8 cellular contexts compared by ENCODE assay signal in the genomic region with DNA sequence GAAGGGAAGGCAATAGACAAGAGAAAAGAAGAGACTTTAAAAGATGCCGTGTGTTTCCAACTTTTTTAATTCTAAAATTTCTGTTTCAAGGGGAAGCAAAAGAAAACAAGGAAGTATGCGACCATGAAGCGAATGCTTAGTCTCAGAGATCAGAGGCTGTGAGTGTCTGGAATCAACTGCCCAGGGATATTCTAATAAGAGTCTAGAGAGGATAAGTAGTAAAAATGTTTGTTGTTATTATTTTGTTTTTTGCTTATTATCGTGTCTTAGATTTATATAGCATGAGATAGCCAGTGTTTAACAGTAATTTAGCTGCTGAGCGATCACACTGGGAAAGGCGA. TPM values are rescaled to one million over a fixed set of nuclear protein-coding genes. Genes with fewer than 3 reads are reported as not detected.
DNase-seq lines count a peak whose midpoint lies in the region; ATAC-seq, FAIRE-seq and TF ChIP-seq lines count a peak whose summit lies in the region.

No MANE protein-coding gene starts in this region.

- H3K9ac ChIP-seq in NT2/D1 (ENCODE audit: insufficient read length, low read depth) = peak overlapping the region; percentile 63

- peaks cover 26% of the 10 kb centered on the region for H3K36me3 ChIP-seq in NT2/D1 (ENCODE audit: insufficient read depth, insufficient read length, low read length)

- peak overlapping the region; percentile 76 for H3K27ac ChIP-seq in CD4-positive, alpha-beta T cell (ENCODE audit: low read depth, low read length)

- H3K36me3 Mint-ChIP-seq in CD4-positive, alpha-beta T cell (ENCODE audit: low read depth) = peaks cover 52% of the 10 kb centered on the region
- H3K36me3 Mint-ChIP-seq in endothelial cell (ENCODE audit: low read depth, unreplicated experiment) (peaks cover 6% of the 10 kb centered on the region), neural crest cell (ENCODE audit: low read depth) (no peaks in the 10 kb centered on the region)

- no peak for TF ChIP-seq POLR2A in H54 (IDR thresholded peaks at IDR 0.05; ENCODE audit: low read depth, low read length)

- peak overlapping the region; percentile 92 for H3K27ac Mint-ChIP-seq in CD4-positive, alpha-beta T cell
- H3K27ac Mint-ChIP-seq in endothelial cell (ENCODE audit: unreplicated experiment) (peak overlapping the region; percentile 99), neural crest cell (ENCODE audit: unreplicated experiment) (peak overlapping the region; percentile 98)

- no peaks in the 10 kb centered on the region for H3K27me3 Mint-ChIP-seq in CD4-positive, alpha-beta T cell
- H3K27me3 Mint-ChIP-seq in endothelial cell (ENCODE audit: unreplicated experiment) (peaks cover 4% of the 10 kb centered on the region), neural crest cell (ENCODE audit: low read depth) (no peaks in the 10 kb centered on the region)

- H3K9me3 ChIP-seq in CD4-positive, alpha-beta T cell (ENCODE audit: control insufficient read depth, low read length) = no peaks in the 10 kb centered on the region
- H3K9me3 ChIP-seq in NT2/D1 (ENCODE audit: insufficient read depth, low read length) = no peaks in the 10 kb centered on the region

- CTCF ChIA-PET in CD4-positive, alpha-beta T cell (lab: Charles Lee) = interaction anchor here (1.5 to 1.6 kb wide), 2 partner anchors 50 to 105 kb away, joined by 3 to 4 read pairs; partner anchors contain the start of gene YLPM1

- no peak for FAIRE-seq in H54 (lab: Jason Lieb, UNC)

- H3K4me1 Mint-ChIP-seq in CD4-positive, alpha-beta T cell (ENCODE audit: low read depth) = peaks cover 59% of the 10 kb centered on the region
- H3K4me1 Mint-ChIP-seq in endothelial cell (ENCODE audit: unreplicated experiment) (peaks cover 21% of the 10 kb centered on the region), neural crest cell (peaks cover 23% of the 10 kb centered on the region)

- POLR2A ChIA-PET in CD4-positive, alpha-beta T cell (lab: Charles Lee) = interaction anchor here (0.6 kb wide), 1 partner anchor 376 kb away, joined by 3 read pairs; no protein-coding TSS in a partner anchor

- no peaks in the 10 kb centered on the region for H3K4me1 ChIP-seq in NT2/D1 (ENCODE audit: insufficient read depth, insufficient read length)

- H3K9me3 Mint-ChIP-seq in CD4-positive, alpha-beta T cell = no peaks in the 10 kb centered on the region
- H3K9me3 Mint-ChIP-seq in endothelial cell (ENCODE audit: unreplicated experiment) (no peaks in the 10 kb centered on the region), neural crest cell (no peaks in the 10 kb centered on the region)

- H3K4me3 Mint-ChIP-seq in CD4-positive, alpha-beta T cell = peak overlapping the region; percentile 90
- H3K4me3 Mint-ChIP-seq in endothelial cell (ENCODE audit: unreplicated experiment) (peak overlapping the region; percentile 99), neural crest cell (peak overlapping the region; percentile 97)

- no peak for DNase-seq in CD4-positive, alpha-beta T cell
- DNase-seq in NT2/D1 (ENCODE audit: low read depth, low spot score) = no peak
- DNase-seq in endothelial cell (ENCODE audit: low spot score) = no peak
- DNase-seq in neural crest cell (ENCODE audit: low read depth, low spot score) = no peak
- no peak for DNase-seq in H54 (ENCODE audit: insufficient read length, low spot score)
- no peak for DNase-seq in mucosa of gallbladder (ENCODE audit: low spot score)
- no peak for DNase-seq in pons (ENCODE audit: low spot score)

- peak overlapping the region; percentile 79 for H3K4me3 ChIP-seq in NT2/D1 (ENCODE audit: insufficient read length, low read depth)

- H3K27me3 ChIP-seq in CD4-positive, alpha-beta T cell (ENCODE audit: control insufficient read depth, insufficient read depth, low read length) = no peaks in the 10 kb centered on the region
- no peaks in the 10 kb centered on the region for H3K27me3 ChIP-seq in NT2/D1 (ENCODE audit: insufficient read depth, insufficient read length)

- intact Hi-C loops in CD4-positive, alpha-beta T cell (cut with DNase I, micrococcal nuclease) = loop anchor here (1.0 to 10.0 kb wide), 7 partner anchors 49 to 951 kb away; partner anchors contain the start of genes YLPM1 (in 2 of the 2), ABCD4 (in 1 of the 2), EIF2B2 (in 1 of the 2) and ERG28 (in 1 of the 2)

- no peak for TF ChIP-seq CTCF in CD4-positive, alpha-beta T cell (IDR thresholded peaks at IDR 0.05)
- TF ChIP-seq CTCF in endothelial cell (IDR thresholded peaks at IDR 0.05; ENCODE audit: unreplicated experiment) (no peak), neural crest cell (conservative IDR thresholded peaks at IDR 0.05) (no peak)

- no peak for ATAC-seq in CD4-positive, alpha-beta T cell (ENCODE audit: poor library complexity)
- ATAC-seq in GM19023 (IDR thresholded peaks at IDR 0.05; ENCODE audit: unreplicated experiment) = no peak

RNA-seq across cellular contexts. Expression of gene FCF1, which starts 0.4 kb away (rescaled TPM):
- 10 to 100 TPM; 31.9 to 32.9 TPM for total RNA-seq in CD4-positive, alpha-beta T cell
- total RNA-seq in endothelial cell (ENCODE audit: unreplicated experiment) (35.7 TPM), neural crest cell (53.3 and 58.0 TPM in 2 replicates), mucosa of gallbladder (37.3 TPM)

RNA-seq across cellular contexts. Expression of gene AREL1, which starts 0.5 kb away (rescaled TPM):
- 10 to 100 TPM; 30.6 to 35.9 TPM for total RNA-seq in CD4-positive, alpha-beta T cell
- total RNA-seq in endothelial cell (ENCODE audit: unreplicated experiment) (41.6 TPM), neural crest cell (49.3 and 51.5 TPM in 2 replicates), mucosa of gallbladder (34.3 TPM)

RNA-seq across cellular contexts. Expression of gene YLPM1, which starts 49.8 kb away (rescaled TPM):
- total RNA-seq in CD4-positive, alpha-beta T cell = 10 to 100 TPM; 87.2 to 88.6 TPM
- total RNA-seq in endothelial cell (ENCODE audit: unreplicated experiment) = 74.9 TPM
- 115 and 120 TPM in 2 replicates for total RNA-seq in neural crest cell
- total RNA-seq in mucosa of gallbladder = 55.4 TPM
